ENCODE assay signal across 1 cellular context in the genomic region with DNA sequence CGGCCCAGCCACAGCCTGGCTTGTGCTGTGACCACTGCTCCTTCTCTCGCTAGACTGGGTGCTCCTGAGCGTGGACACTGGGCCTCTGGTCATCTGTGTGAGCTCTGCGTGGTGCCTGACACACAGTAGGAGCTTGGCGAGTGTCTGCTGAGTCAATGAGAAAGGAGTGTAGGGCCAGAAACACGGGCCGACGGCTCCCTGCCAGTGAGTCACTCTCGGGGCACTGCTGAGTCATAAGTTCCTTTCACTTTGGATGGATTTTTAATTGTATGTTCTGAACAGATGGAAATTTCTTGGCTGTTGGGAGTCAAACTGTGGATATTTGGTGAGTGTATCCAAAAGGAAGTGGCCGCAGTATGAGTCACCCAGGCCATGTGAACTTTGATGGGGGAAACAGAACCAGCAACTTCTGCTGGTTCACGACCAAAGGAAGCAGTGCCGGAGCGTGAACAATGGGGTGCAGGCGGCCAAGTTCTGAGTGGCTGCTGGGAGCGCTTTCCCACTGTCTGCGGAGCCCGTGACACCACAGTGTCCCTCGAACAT.
TF ChIP-seq lines count a peak whose summit lies in the region.

No MANE protein-coding gene starts in this region.

TF ChIP-seq in K562, 482 proteins besides CTCF, POLR2A, EP300 and RAD21 (continued from another document and continues in another):
- TF ChIP-seq, protein P1, sequence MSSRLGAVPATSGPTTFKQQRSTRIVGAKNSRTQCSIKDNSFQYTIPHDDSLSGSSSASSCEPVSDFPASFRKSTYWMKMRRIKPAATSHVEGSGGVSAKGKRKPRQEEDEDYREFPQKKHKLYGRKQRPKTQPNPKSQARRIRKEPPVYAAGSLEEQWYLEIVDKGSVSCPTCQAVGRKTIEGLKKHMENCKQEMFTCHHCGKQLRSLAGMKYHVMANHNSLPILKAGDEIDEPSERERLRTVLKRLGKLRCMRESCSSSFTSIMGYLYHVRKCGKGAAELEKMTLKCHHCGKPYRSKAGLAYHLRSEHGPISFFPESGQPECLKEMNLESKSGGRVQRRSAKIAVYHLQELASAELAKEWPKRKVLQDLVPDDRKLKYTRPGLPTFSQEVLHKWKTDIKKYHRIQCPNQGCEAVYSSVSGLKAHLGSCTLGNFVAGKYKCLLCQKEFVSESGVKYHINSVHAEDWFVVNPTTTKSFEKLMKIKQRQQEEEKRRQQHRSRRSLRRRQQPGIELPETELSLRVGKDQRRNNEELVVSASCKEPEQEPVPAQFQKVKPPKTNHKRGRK (tag; IDR thresholded peaks at IDR 0.05): no peak
- TF ChIP-seq FOSL1 (tag; conservative IDR thresholded peaks at IDR 0.05) (peak; percentile 100), SRSF9 (IDR thresholded peaks at IDR 0.05; ENCODE audit: borderline replicate concordance, low read depth, low read length) (no peak), TCFL5 (CRISPR knock-in tag; conservative IDR thresholded peaks at IDR 0.05) (no peak), PURB (CRISPR knock-in tag; IDR thresholded peaks at IDR 0.05; ENCODE audit: low read depth) (no peak), ZNF175 (CRISPR knock-in tag; IDR thresholded peaks at IDR 0.05; ENCODE audit: low read depth) (peak; percentile 80; the same call in 1 of the 2 replicates), JUN (IDR thresholded peaks at IDR 0.05; ENCODE audit: borderline replicate concordance, low read depth, low read length) (peak; percentile 98), JUN (CRISPR knock-in tag; IDR thresholded peaks at IDR 0.05; ENCODE audit: borderline replicate concordance) (peak; percentile 61; the same call in 1 of the 2 replicates), ELF2 (CRISPR knock-in tag; IDR thresholded peaks at IDR 0.05) (no peak), BHLHE40 (IDR thresholded peaks at IDR 0.05; ENCODE audit: low read length) (peak; percentile 75), ZNF764 (CRISPR knock-in tag; IDR thresholded peaks at IDR 0.05; ENCODE audit: low read depth) (no peak), SMARCB1 (IDR thresholded peaks at IDR 0.05; ENCODE audit: insufficient read length, low read depth) (no peak), MAFF (IDR thresholded peaks at IDR 0.05; ENCODE audit: low read length) (peak; percentile 65; the same call in 1 of the 2 replicates), NBN (IDR thresholded peaks at IDR 0.05; ENCODE audit: low read depth) (peak; percentile 30; the same call in 1 of the 2 replicates), C11orf30 (IDR thresholded peaks at IDR 0.05; ENCODE audit: low read depth) (peak; percentile 91), L3MBTL2 (IDR thresholded peaks at IDR 0.05) (peak; percentile 78), ZNF584 (CRISPR knock-in tag; IDR thresholded peaks at IDR 0.05; ENCODE audit: low read depth) (peak; percentile 95), JUND (IDR thresholded peaks at IDR 0.05; ENCODE audit: borderline replicate concordance, low read depth, low read length) (peak; percentile 96), JUND (tag; IDR thresholded peaks at IDR 0.05; ENCODE audit: borderline replicate concordance, low read depth, low read length) (peak; percentile 96), EGR1 (conservative IDR thresholded peaks at IDR 0.05) (no peak), RBM39 (optimal IDR thresholded peaks at IDR 0.05; ENCODE audit: low read depth, low read length) (no peak), GTF2F1 (IDR thresholded peaks at IDR 0.05; ENCODE audit: low read depth, low read length) (no peak), SMARCC2 (IDR thresholded peaks at IDR 0.05; ENCODE audit: low read depth) (peak; percentile 89), ELF4 (CRISPR knock-in tag; IDR thresholded peaks at IDR 0.05) (peak; percentile 13; the same call in 1 of the 2 replicates), ZNF3 (CRISPR knock-in tag; IDR thresholded peaks at IDR 0.05) (no peak), SMARCA4 (IDR thresholded peaks at IDR 0.05) (peak; percentile 92), SMARCA5 (IDR thresholded peaks at IDR 0.05) (0 out of 2 replicates have a peak, but pooled peaks have one; percentile 17), KAT2B (IDR thresholded peaks at IDR 0.05; ENCODE audit: low read depth, low read length) (no peak), ATF1 (CRISPR knock-in tag; IDR thresholded peaks at IDR 0.05) (no peak), ATF1 (tag; IDR thresholded peaks at IDR 0.05) (peak; percentile 30; the same call in 1 of the 2 replicates), NCOA4 (IDR thresholded peaks at IDR 0.05; ENCODE audit: partially characterized antibody) (no peak), SMARCE1 (IDR thresholded peaks at IDR 0.05) (peak; percentile 95)
- TF ChIP-seq, protein P2, sequence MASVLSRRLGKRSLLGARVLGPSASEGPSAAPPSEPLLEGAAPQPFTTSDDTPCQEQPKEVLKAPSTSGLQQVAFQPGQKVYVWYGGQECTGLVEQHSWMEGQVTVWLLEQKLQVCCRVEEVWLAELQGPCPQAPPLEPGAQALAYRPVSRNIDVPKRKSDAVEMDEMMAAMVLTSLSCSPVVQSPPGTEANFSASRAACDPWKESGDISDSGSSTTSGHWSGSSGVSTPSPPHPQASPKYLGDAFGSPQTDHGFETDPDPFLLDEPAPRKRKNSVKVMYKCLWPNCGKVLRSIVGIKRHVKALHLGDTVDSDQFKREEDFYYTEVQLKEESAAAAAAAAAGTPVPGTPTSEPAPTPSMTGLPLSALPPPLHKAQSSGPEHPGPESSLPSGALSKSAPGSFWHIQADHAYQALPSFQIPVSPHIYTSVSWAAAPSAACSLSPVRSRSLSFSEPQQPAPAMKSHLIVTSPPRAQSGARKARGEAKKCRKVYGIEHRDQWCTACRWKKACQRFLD (CRISPR knock-in tag; IDR thresholded peaks at IDR 0.05): peak; percentile 55; the same call in 1 of the 2 replicates
- TF ChIP-seq, protein P3, sequence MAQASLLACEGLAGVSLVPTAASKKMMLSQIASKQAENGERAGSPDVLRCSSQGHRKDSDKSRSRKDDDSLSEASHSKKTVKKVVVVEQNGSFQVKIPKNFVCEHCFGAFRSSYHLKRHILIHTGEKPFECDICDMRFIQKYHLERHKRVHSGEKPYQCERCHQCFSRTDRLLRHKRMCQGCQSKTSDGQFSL (CRISPR knock-in tag; IDR thresholded peaks at IDR 0.05): no peak
- TF ChIP-seq, protein P3 (tag; IDR thresholded peaks at IDR 0.05): 0 out of 4 replicates have a peak, but pooled peaks of 1 of the 2 experiments have one; percentile 13
- TF ChIP-seq, protein P4, sequence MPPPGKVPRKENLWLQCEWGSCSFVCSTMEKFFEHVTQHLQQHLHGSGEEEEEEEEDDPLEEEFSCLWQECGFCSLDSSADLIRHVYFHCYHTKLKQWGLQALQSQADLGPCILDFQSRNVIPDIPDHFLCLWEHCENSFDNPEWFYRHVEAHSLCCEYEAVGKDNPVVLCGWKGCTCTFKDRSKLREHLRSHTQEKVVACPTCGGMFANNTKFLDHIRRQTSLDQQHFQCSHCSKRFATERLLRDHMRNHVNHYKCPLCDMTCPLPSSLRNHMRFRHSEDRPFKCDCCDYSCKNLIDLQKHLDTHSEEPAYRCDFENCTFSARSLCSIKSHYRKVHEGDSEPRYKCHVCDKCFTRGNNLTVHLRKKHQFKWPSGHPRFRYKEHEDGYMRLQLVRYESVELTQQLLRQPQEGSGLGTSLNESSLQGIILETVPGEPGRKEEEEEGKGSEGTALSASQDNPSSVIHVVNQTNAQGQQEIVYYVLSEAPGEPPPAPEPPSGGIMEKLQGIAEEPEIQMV (tag; conservative IDR thresholded peaks at IDR 0.05; ENCODE audit: low read depth): peak; percentile 64; the same call in 1 of the 2 replicates
- TF ChIP-seq, protein P5, sequence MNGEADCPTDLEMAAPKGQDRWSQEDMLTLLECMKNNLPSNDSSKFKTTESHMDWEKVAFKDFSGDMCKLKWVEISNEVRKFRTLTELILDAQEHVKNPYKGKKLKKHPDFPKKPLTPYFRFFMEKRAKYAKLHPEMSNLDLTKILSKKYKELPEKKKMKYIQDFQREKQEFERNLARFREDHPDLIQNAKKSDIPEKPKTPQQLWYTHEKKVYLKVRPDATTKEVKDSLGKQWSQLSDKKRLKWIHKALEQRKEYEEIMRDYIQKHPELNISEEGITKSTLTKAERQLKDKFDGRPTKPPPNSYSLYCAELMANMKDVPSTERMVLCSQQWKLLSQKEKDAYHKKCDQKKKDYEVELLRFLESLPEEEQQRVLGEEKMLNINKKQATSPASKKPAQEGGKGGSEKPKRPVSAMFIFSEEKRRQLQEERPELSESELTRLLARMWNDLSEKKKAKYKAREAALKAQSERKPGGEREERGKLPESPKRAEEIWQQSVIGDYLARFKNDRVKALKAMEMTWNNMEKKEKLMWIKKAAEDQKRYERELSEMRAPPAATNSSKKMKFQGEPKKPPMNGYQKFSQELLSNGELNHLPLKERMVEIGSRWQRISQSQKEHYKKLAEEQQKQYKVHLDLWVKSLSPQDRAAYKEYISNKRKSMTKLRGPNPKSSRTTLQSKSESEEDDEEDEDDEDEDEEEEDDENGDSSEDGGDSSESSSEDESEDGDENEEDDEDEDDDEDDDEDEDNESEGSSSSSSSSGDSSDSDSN (IDR thresholded peaks at IDR 0.05; ENCODE audit: borderline replicate concordance in 1 of 2, low read depth in 2 of 2, low read length in 2 of 2): peak in 1 of 2 experiments; percentile 58; a peak in 1 of 4 replicates
- TF ChIP-seq, protein P6, sequence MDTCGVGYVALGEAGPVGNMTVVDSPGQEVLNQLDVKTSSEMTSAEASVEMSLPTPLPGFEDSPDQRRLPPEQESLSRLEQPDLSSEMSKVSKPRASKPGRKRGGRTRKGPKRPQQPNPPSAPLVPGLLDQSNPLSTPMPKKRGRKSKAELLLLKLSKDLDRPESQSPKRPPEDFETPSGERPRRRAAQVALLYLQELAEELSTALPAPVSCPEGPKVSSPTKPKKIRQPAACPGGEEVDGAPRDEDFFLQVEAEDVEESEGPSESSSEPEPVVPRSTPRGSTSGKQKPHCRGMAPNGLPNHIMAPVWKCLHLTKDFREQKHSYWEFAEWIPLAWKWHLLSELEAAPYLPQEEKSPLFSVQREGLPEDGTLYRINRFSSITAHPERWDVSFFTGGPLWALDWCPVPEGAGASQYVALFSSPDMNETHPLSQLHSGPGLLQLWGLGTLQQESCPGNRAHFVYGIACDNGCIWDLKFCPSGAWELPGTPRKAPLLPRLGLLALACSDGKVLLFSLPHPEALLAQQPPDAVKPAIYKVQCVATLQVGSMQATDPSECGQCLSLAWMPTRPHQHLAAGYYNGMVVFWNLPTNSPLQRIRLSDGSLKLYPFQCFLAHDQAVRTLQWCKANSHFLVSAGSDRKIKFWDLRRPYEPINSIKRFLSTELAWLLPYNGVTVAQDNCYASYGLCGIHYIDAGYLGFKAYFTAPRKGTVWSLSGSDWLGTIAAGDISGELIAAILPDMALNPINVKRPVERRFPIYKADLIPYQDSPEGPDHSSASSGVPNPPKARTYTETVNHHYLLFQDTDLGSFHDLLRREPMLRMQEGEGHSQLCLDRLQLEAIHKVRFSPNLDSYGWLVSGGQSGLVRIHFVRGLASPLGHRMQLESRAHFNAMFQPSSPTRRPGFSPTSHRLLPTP (IDR thresholded peaks at IDR 0.05; ENCODE audit: borderline replicate concordance, extremely low read depth, insufficient read length): no peak
- TF ChIP-seq, protein P7, sequence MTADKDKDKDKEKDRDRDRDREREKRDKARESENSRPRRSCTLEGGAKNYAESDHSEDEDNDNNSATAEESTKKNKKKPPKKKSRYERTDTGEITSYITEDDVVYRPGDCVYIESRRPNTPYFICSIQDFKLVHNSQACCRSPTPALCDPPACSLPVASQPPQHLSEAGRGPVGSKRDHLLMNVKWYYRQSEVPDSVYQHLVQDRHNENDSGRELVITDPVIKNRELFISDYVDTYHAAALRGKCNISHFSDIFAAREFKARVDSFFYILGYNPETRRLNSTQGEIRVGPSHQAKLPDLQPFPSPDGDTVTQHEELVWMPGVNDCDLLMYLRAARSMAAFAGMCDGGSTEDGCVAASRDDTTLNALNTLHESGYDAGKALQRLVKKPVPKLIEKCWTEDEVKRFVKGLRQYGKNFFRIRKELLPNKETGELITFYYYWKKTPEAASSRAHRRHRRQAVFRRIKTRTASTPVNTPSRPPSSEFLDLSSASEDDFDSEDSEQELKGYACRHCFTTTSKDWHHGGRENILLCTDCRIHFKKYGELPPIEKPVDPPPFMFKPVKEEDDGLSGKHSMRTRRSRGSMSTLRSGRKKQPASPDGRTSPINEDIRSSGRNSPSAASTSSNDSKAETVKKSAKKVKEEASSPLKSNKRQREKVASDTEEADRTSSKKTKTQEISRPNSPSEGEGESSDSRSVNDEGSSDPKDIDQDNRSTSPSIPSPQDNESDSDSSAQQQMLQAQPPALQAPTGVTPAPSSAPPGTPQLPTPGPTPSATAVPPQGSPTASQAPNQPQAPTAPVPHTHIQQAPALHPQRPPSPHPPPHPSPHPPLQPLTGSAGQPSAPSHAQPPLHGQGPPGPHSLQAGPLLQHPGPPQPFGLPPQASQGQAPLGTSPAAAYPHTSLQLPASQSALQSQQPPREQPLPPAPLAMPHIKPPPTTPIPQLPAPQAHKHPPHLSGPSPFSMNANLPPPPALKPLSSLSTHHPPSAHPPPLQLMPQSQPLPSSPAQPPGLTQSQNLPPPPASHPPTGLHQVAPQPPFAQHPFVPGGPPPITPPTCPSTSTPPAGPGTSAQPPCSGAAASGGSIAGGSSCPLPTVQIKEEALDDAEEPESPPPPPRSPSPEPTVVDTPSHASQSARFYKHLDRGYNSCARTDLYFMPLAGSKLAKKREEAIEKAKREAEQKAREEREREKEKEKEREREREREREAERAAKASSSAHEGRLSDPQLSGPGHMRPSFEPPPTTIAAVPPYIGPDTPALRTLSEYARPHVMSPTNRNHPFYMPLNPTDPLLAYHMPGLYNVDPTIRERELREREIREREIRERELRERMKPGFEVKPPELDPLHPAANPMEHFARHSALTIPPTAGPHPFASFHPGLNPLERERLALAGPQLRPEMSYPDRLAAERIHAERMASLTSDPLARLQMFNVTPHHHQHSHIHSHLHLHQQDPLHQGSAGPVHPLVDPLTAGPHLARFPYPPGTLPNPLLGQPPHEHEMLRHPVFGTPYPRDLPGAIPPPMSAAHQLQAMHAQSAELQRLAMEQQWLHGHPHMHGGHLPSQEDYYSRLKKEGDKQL (CRISPR knock-in tag; IDR thresholded peaks at IDR 0.05; ENCODE audit: borderline replicate concordance): no peak
- TF ChIP-seq, protein P8, sequence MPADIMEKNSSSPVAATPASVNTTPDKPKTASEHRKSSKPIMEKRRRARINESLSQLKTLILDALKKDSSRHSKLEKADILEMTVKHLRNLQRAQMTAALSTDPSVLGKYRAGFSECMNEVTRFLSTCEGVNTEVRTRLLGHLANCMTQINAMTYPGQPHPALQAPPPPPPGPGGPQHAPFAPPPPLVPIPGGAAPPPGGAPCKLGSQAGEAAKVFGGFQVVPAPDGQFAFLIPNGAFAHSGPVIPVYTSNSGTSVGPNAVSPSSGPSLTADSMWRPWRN (IDR thresholded peaks at IDR 0.05; ENCODE audit: low read depth): no peak
- TF ChIP-seq, protein P9, sequence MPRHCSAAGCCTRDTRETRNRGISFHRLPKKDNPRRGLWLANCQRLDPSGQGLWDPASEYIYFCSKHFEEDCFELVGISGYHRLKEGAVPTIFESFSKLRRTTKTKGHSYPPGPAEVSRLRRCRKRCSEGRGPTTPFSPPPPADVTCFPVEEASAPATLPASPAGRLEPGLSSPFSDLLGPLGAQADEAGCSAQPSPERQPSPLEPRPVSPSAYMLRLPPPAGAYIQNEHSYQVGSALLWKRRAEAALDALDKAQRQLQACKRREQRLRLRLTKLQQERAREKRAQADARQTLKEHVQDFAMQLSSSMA (CRISPR knock-in tag; IDR thresholded peaks at IDR 0.05): no peak
- TF ChIP-seq, protein P10, sequence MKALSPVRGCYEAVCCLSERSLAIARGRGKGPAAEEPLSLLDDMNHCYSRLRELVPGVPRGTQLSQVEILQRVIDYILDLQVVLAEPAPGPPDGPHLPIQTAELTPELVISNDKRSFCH (CRISPR knock-in tag; IDR thresholded peaks at IDR 0.05): no peak
- TF ChIP-seq, protein P10 (tag; IDR thresholded peaks at IDR 0.05): 0 out of 2 replicates have a peak, but pooled peaks have one; percentile 72
